In the genomic region with DNA sequence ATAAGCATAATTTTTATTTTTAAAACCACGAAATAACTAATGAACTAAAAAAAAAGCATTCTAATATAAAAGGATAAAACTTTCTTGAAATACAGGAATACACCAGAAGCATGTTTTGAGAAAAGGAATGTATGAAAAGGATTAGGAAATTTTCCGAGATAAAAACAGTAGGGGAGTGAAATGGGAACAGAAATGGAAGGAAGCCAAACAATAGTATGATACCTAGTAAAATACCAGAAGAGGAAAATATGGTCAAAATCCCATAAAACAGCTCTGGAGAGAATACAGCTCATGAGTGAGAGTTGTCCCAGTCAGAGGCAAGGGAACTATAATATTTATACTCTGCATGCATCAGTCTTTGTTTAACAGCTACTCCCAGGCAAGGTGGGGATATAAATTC, we compare ENCODE assay signal across 15 cellular contexts.
DNase-seq lines count a peak whose midpoint lies in the region; ATAC-seq and TF ChIP-seq lines count a peak whose summit lies in the region.
"Had no signal": no experiment of that assay in that cellular context is flagged by ENCODE, and none has a peak within 500 bp of the region (broad histone marks: within the 10 kb centered on the region; RNA-seq: fewer than 3 reads in every experiment).

No MANE protein-coding gene starts in this region.

- no peak overlapping the region for H4K91ac ChIP-seq in neuronal stem cell (ENCODE audit: low read depth, low read length, poor library complexity)
- no peak overlapping the region for H4K91ac ChIP-seq in trophoblast cell (ENCODE audit: low read depth, low read length)

- no peak overlapping the region for H2AK5ac ChIP-seq in neuronal stem cell (ENCODE audit: low read depth, low read length)
- H2AK5ac ChIP-seq in trophoblast cell (ENCODE audit: low read length): no peak overlapping the region

- TF ChIP-seq CTCF in choroid plexus epithelial cell (conservative IDR thresholded peaks at IDR 0.05; ENCODE audit: low read depth, low read length) (no peak), heart right ventricle (IDR thresholded peaks at IDR 0.05) (no peak)

- no peaks in the 10 kb centered on the region for H3K36me3 ChIP-seq in neuronal stem cell (replicated peaks in 1 of 2; ENCODE audit: control insufficient read depth in 2 of 2, insufficient read depth in 2 of 2, low read length in 2 of 2)
- H3K36me3 ChIP-seq in trophoblast cell (ENCODE audit: control insufficient read depth in 1 of 2, insufficient read depth in 2 of 2, low read length in 2 of 2): no peaks in the 10 kb centered on the region
- no peaks in the 10 kb centered on the region for H3K36me3 ChIP-seq in heart right ventricle
- H3K36me3 ChIP-seq: BLaER1 treated with 17β-estradiol and CSF1 and Interleukin-3, amounts not matched to agents 10 nM and 100 nM had no signal

- no peak overlapping the region for H3K4me3 ChIP-seq in choroid plexus epithelial cell (ENCODE audit: low read depth, low read length)
- no peak overlapping the region for H3K4me3 ChIP-seq in neuronal stem cell (ENCODE audit: low read length in 2 of 2)
- H3K4me3 ChIP-seq in trophoblast cell (ENCODE audit: low read depth, low read length): no peak overlapping the region
- H3K4me3 ChIP-seq in heart right ventricle: no peak overlapping the region
- H3K4me3 ChIP-seq: A549; BLaER1 treated with 17β-estradiol and CSF1 and Interleukin-3, amounts not matched to agents 10 nM and 100 nM; GM12878; GM23248 had no signal

- H3K27ac ChIP-seq in neuronal stem cell (replicated peaks; ENCODE audit: low read length) (no peak overlapping the region), trophoblast cell (ENCODE audit: low read depth, low read length) (no peak overlapping the region), heart right ventricle (no peak overlapping the region)
- H3K27ac ChIP-seq: A549; BLaER1 treated with 17β-estradiol and CSF1 and Interleukin-3, amounts not matched to agents 10 nM and 100 nM; GM23248 had no signal

- H3K18ac ChIP-seq in neuronal stem cell (ENCODE audit: low read length) (no peak overlapping the region), trophoblast cell (ENCODE audit: low read length) (no peak overlapping the region)

- H3K79me1 ChIP-seq in neuronal stem cell (ENCODE audit: low read depth, low read length): no peaks in the 10 kb centered on the region
- H3K79me1 ChIP-seq in trophoblast cell (ENCODE audit: low read length): no peaks in the 10 kb centered on the region

- DNase-seq in GM04504 (ENCODE audit: low read depth) (peak; percentile 1), choroid plexus epithelial cell (ENCODE audit: low read depth) (peak; percentile 30), neuronal stem cell (ENCODE audit: low spot score) (no peak), trophoblast cell (no peak), heart right ventricle (no peak)
- no peak for DNase-seq in stimulated activated CD4-positive, alpha-beta T cell treated with anti-CD3 and anti-CD28 coated beads, Interleukin-4, amount 100 ng/mL, for 24 hours
- DNase-seq: AML-193; CD4-positive, CD25-positive, alpha-beta regulatory T cell; DMS53; GM23248 had no signal

- H2BK15ac ChIP-seq in neuronal stem cell (ENCODE audit: low read length): no peak overlapping the region

- H4K12ac ChIP-seq in trophoblast cell (ENCODE audit: low read depth, low read length): no peak overlapping the region

- H2AFZ ChIP-seq in neuronal stem cell (ENCODE audit: low read length) (peak overlapping the region; percentile 17), trophoblast cell (ENCODE audit: insufficient read depth, low read length, poor library complexity) (no peak overlapping the region)
- H2AFZ ChIP-seq: GM23248 had no signal

- intact Hi-C loops in heart right ventricle (cut with DNase I): no loop called here

- H2BK12ac ChIP-seq in neuronal stem cell (ENCODE audit: low read length): no peak overlapping the region
- H2BK12ac ChIP-seq in trophoblast cell (ENCODE audit: low read length): no peak overlapping the region

- H3K9me3 ChIP-seq in neuronal stem cell (replicated peaks in 1 of 2; ENCODE audit: control insufficient read depth in 2 of 2, insufficient read depth in 1 of 2, low read depth in 1 of 2, low read length in 2 of 2): no peaks in the 10 kb centered on the region
- no peaks in the 10 kb centered on the region for H3K9me3 ChIP-seq in trophoblast cell (ENCODE audit: insufficient read depth, low read depth, low read length)
- H3K9me3 ChIP-seq in heart right ventricle: peaks cover 0 to 15% (median 0%) of the 10 kb centered on the region in 11 donors
- H3K9me3 ChIP-seq: A549 had no signal

- H3K27me3 ChIP-seq in neuronal stem cell (ENCODE audit: control insufficient read depth in 3 of 3, insufficient read depth in 3 of 3, low read depth in 1 of 3, low read length in 3 of 3) (no peaks in the 10 kb centered on the region), trophoblast cell (ENCODE audit: insufficient read depth, low read length) (no peaks in the 10 kb centered on the region), heart right ventricle (no peaks in the 10 kb centered on the region)
- H3K27me3 ChIP-seq: BLaER1 treated with 17β-estradiol and CSF1 and Interleukin-3, amounts not matched to agents 10 nM and 100 nM had no signal

- no peak overlapping the region for H2BK5ac ChIP-seq in neuronal stem cell (ENCODE audit: low read length)
- H2BK5ac ChIP-seq in trophoblast cell (ENCODE audit: low read depth, low read length, poor library complexity): no peak overlapping the region

- H3K4ac ChIP-seq in neuronal stem cell (ENCODE audit: low read length) (no peak overlapping the region), trophoblast cell (ENCODE audit: low read depth, low read length) (no peak overlapping the region)

- H3K9ac ChIP-seq in neuronal stem cell (ENCODE audit: low read depth, low read length, poor library complexity) (no peak overlapping the region), trophoblast cell (ENCODE audit: low read length) (no peak overlapping the region)
- H3K9ac ChIP-seq: BLaER1 treated with 17β-estradiol and CSF1 and Interleukin-3, amounts not matched to agents 10 nM and 100 nM; GM23248 had no signal

- H4K8ac ChIP-seq in neuronal stem cell (ENCODE audit: low read depth, low read length) (no peak overlapping the region), trophoblast cell (ENCODE audit: low read depth, low read length) (no peak overlapping the region)

- WGBS in neuronal stem cell (ENCODE audit: extremely low coverage in 2 of 2, insufficient read length in 2 of 2, insufficient replicate concordance in 1 of 2), 2 donors: no CpG with 5 or more reads among the region's 2 CpGs
- no CpG with 5 or more reads among the region's 2 CpGs for WGBS in trophoblast cell (ENCODE audit: extremely low coverage, insufficient coverage, insufficient read length)
- 51 to 63% methylated on average over 2 of the region's 2 CpGs for WGBS in heart right ventricle, 2 donors

- H3K23ac ChIP-seq in neuronal stem cell (ENCODE audit: low read depth, low read length, poor library complexity) (no peak overlapping the region), trophoblast cell (ENCODE audit: low read length) (no peak overlapping the region)

- no peak overlapping the region for H3K4me2 ChIP-seq in neuronal stem cell (ENCODE audit: insufficient read depth, low read length, poor library complexity, severe bottlenecking)
- no peak overlapping the region for H3K4me2 ChIP-seq in trophoblast cell (ENCODE audit: low read length)
- H3K4me2 ChIP-seq: A549; BLaER1 treated with 17β-estradiol and CSF1 and Interleukin-3, amounts not matched to agents 10 nM and 100 nM had no signal

- no peak overlapping the region for H2BK120ac ChIP-seq in neuronal stem cell (ENCODE audit: low read depth, low read length)
- H2BK120ac ChIP-seq in trophoblast cell (ENCODE audit: insufficient read depth, low read length, poor library complexity): no peak overlapping the region

- H3K4me1 ChIP-seq in neuronal stem cell (ENCODE audit: control insufficient read depth in 2 of 2, insufficient read depth in 1 of 2, low read depth in 1 of 2, low read length in 2 of 2) (no peaks in the 10 kb centered on the region), trophoblast cell (ENCODE audit: control insufficient read depth in 1 of 2, insufficient read depth in 2 of 2, low read length in 2 of 2) (no peaks in the 10 kb centered on the region), heart right ventricle (no peaks in the 10 kb centered on the region)
- H3K4me1 ChIP-seq: A549; BLaER1 treated with 17β-estradiol and CSF1 and Interleukin-3, amounts not matched to agents 10 nM and 100 nM had no signal

- ATAC-seq in HG03469 (IDR thresholded peaks at IDR 0.05; ENCODE audit: unreplicated experiment) (no peak), heart right ventricle (no peak)
- ATAC-seq: A549, GM12878, HCT116 had no signal

- H3K14ac ChIP-seq in neuronal stem cell (ENCODE audit: low read length) (no peak overlapping the region), trophoblast cell (ENCODE audit: low read length) (no peak overlapping the region)

- no peaks in the 10 kb centered on the region for H3K79me2 ChIP-seq in trophoblast cell (ENCODE audit: control insufficient read depth, insufficient read depth, low read length, poor library complexity)

Comparison
In these comparisons a context has a peak if more than half of its experiments do, and no peak if none do; other contexts are left out.
1. DNase-seq: peak in GM04504 (single experiment) and choroid plexus epithelial cell (single experiment); none in neuronal stem cell (single experiment), stimulated activated CD4-positive, alpha-beta T cell treated with anti-CD3 and anti-CD28 coated beads, Interleukin-4, amount 100 ng/mL, for 24 hours (single experiment), trophoblast cell (0 of 2) and heart right ventricle (0 of 2).